Comparison of ENCODE assay signal across 23 cellular contexts in genomic region chr2:70517804-70518203, GRCh38. TPM values are rescaled to one million over a fixed set of nuclear protein-coding genes. Genes with fewer than 3 reads are reported as not detected.
"Had no signal": no experiment of that assay in that cellular context is flagged by ENCODE, and none has a peak within 500 bp of the region (broad histone marks: within the 10 kb centered on the region; RNA-seq: fewer than 3 reads in every experiment).

No MANE protein-coding gene starts in this region.

- DNase-seq: activated B cell treated with CpG ODN at 0.5 μM for 24 hours; activated CD4-positive, alpha-beta T cell treated with anti-CD3 and anti-CD28 coated beads for 1 hour; activated CD4-positive, alpha-beta T cell treated with anti-CD3 and anti-CD28 coated beads, Interleukin-2, amount 10 ng/mL, durations not matched to agents 24 days and 14 days; activated CD4-positive, alpha-beta T cell treated with anti-CD3 and anti-CD28 coated beads, Interleukin-2, amount 50 U/mL, for 48 hours; activated CD8-positive, alpha-beta memory T cell treated with anti-CD3 and anti-CD28 coated beads, Interleukin-2, amount 10 ng/mL, durations not matched to agents 7 days and 5 days; activated gamma-delta T cell; activated naive CD4-positive, alpha-beta T cell treated with anti-CD3 and anti-CD28 coated beads for 36 hours; activated T-cell treated with anti-CD3 and anti-CD28 coated beads, Interleukin-2, amount 50 U/mL, for 4 hours; amygdala; Kasumi-1; NCI-H1105 treated with DMSO at 0.1 percent for 48 hours; NCI-H146; NCI-H187 treated with DMSO at 0.1 percent for 48 hours; NCI-H2081 treated with DMSO at 0.1 percent for 48 hours; NCI-H446; NCI-H524; SIG-M5; T-cell; T-helper 2 cell; T1000 had no signal

- FAIRE-seq: astrocyte, RCC 7860, TTC549 had no signal

- ATAC-seq: activated CD8-positive, alpha-beta memory T cell treated with anti-CD3 and anti-CD28 coated beads, Interleukin-2, amount 10 ng/mL, durations not matched to agents 7 days and 5 days; activated T-cell treated with anti-CD3 and anti-CD28 coated beads, Interleukin-2, amount 50 U/mL, for 4 hours; T-cell had no signal

RNA-seq across cellular contexts. Expression of gene TGFA, which starts 35.8 kb away (rescaled TPM):
- total RNA-seq: activated CD4-positive, alpha-beta T cell treated with anti-CD3 and anti-CD28 coated beads, Interleukin-2, amount 10 ng/mL, durations not matched to agents 24 days and 14 days; activated CD8-positive, alpha-beta memory T cell treated with anti-CD3 and anti-CD28 coated beads, Interleukin-2, amount 10 ng/mL, durations not matched to agents 7 days and 5 days had no signal
